18 cellular contexts compared by ENCODE assay signal in genomic region chr3:195549001-195549400, GRCh38. TPM values are rescaled to one million over a fixed set of nuclear protein-coding genes. Genes with fewer than 3 reads are reported as not detected.
DNase-seq lines count a peak whose midpoint lies in the region; ATAC-seq and TF ChIP-seq lines count a peak whose summit lies in the region.
"Had no signal": no experiment of that assay in that cellular context is flagged by ENCODE, and none has a peak within 500 bp of the region (broad histone marks: within the 10 kb centered on the region; RNA-seq: fewer than 3 reads in every experiment).

No MANE protein-coding gene starts in this region.

- no peaks in the 10 kb centered on the region for H3K23me2 ChIP-seq in H9 (ENCODE audit: insufficient read length, low read depth, low read length, poor library complexity, severe bottlenecking)

- no peaks in the 10 kb centered on the region for H3K27me3 Mint-ChIP-seq in T-helper 2 cell treated with Interferon-gamma antibody and Interleukin-4, amounts not matched to agents 5 μg/mL and 100 μg/mL, for 36 hours (ENCODE audit: low read depth)
- H3K27me3 Mint-ChIP-seq in H9 (ENCODE audit: low read depth) (peaks cover 34% of the 10 kb centered on the region), natural killer cell (ENCODE audit: low read depth in 2 of 2) (no peaks in the 10 kb centered on the region)
- no peaks in the 10 kb centered on the region for H3K27me3 Mint-ChIP-seq in central memory CD8-positive, alpha-beta T cell

- DNase-seq in T-helper 2 cell treated with Interferon-gamma antibody and Interleukin-4, amounts not matched to agents 5 μg/mL and 100 μg/mL, for 36 hours (ENCODE audit: low spot score) = no peak
- DNase-seq in T-helper 2 cell (no peak), H9 (no peak), natural killer cell (no peak), DMS53 treated with DMSO at 0.1 percent for 48 hours (lab: John Stamatoyannopoulos, UW; ENCODE audit: unreplicated experiment) (no peak), posterior vena cava (ENCODE audit: low spot score) (no peak), superior temporal gyrus (ENCODE audit: extremely low spot score) (no peak)
- DNase-seq in central memory CD8-positive, alpha-beta T cell (ENCODE audit: low spot score in 2 of 2) = no peak
- DNase-seq: aorta; NCI-H2081 treated with DMSO at 0.1 percent for 48 hours; stimulated activated CD4-positive, alpha-beta T cell treated with anti-CD3 and anti-CD28 coated beads, Interleukin-4, amount 100 ng/mL, for 1 hour; stimulated activated CD8-positive, alpha-beta memory T cell treated with anti-CD3 and anti-CD28 coated beads, Interleukin-4, amount 100 ng/mL, for 48 hours; thyroid gland had no signal

- no peaks in the 10 kb centered on the region for H3K9me3 Mint-ChIP-seq in T-helper 2 cell treated with Interferon-gamma antibody and Interleukin-4, amounts not matched to agents 5 μg/mL and 100 μg/mL, for 36 hours
- H3K9me3 Mint-ChIP-seq in H9 (no peaks in the 10 kb centered on the region), natural killer cell (no peaks in the 10 kb centered on the region)
- H3K9me3 Mint-ChIP-seq in central memory CD8-positive, alpha-beta T cell = no peaks in the 10 kb centered on the region

- H3T11ph ChIP-seq in H9 (ENCODE audit: low read length) = no peak overlapping the region

- H2BK20ac ChIP-seq in H9 (ENCODE audit: low read depth, low read length, poor library complexity, severe bottlenecking) = no peak overlapping the region

- no peaks in the 10 kb centered on the region for H3K9me3 ChIP-seq in H9 (ENCODE audit: control insufficient read depth, low read depth, low read length)
- H3K9me3 ChIP-seq: A549, HAP-1, thyroid gland had no signal

- no peak overlapping the region for H2AK5ac ChIP-seq in H9 (ENCODE audit: insufficient read length, low read length)

- peak overlapping the region; percentile 76 for H3K27ac Mint-ChIP-seq in T-helper 2 cell treated with Interferon-gamma antibody and Interleukin-4, amounts not matched to agents 5 μg/mL and 100 μg/mL, for 36 hours
- no peak overlapping the region for H3K27ac Mint-ChIP-seq in H9
- no peak overlapping the region for H3K27ac Mint-ChIP-seq in central memory CD8-positive, alpha-beta T cell (ENCODE audit: low read depth)
- H3K27ac Mint-ChIP-seq in natural killer cell = peak overlapping the region; percentile 35 to 41

- no peak overlapping the region for H2BK5ac ChIP-seq in H9 (ENCODE audit: insufficient read length, low read length)

- no peaks in the 10 kb centered on the region for H3K36me3 Mint-ChIP-seq in T-helper 2 cell treated with Interferon-gamma antibody and Interleukin-4, amounts not matched to agents 5 μg/mL and 100 μg/mL, for 36 hours (ENCODE audit: low read depth)
- H3K36me3 Mint-ChIP-seq in H9 (ENCODE audit: insufficient read depth in 1 of 3, low read depth in 3 of 3) (peaks cover 0 to 2% (median 0%) of the 10 kb centered on the region in 3 experiments; a peak in 1 of 7 replicates), natural killer cell (no peaks in the 10 kb centered on the region)
- peaks cover 11% of the 10 kb centered on the region for H3K36me3 Mint-ChIP-seq in central memory CD8-positive, alpha-beta T cell (ENCODE audit: insufficient read depth)

- no peak overlapping the region for H3K18ac ChIP-seq in H9 (ENCODE audit: insufficient read length, low read depth, low read length)

- no peak overlapping the region for H3K4ac ChIP-seq in H9 (ENCODE audit: low read depth, low read length)

- H3K27me3 ChIP-seq in H9 (ENCODE audit: insufficient read depth, low read length) = no peaks in the 10 kb centered on the region; the same call in 1 of the 2 replicates
- H3K27me3 ChIP-seq: thyroid gland had no signal

- H3K4me3 Mint-ChIP-seq in T-helper 2 cell treated with Interferon-gamma antibody and Interleukin-4, amounts not matched to agents 5 μg/mL and 100 μg/mL, for 36 hours = peak overlapping the region; percentile 60
- H3K4me3 Mint-ChIP-seq in H9 (peak overlapping the region in 1 of 2 experiments; percentile 6; a peak in 1 of 5 replicates), natural killer cell (peak overlapping the region; percentile 60)
- peak overlapping the region; percentile 50 for H3K4me3 Mint-ChIP-seq in central memory CD8-positive, alpha-beta T cell

- no peak overlapping the region for H4K8ac ChIP-seq in H9 (replicated peaks; ENCODE audit: insufficient read length, low read depth, low read length)

- peaks cover 6% of the 10 kb centered on the region; the same call in 1 of the 2 replicates for H3K4me1 ChIP-seq in H9 (ENCODE audit: insufficient read depth, low read length)

- no peak overlapping the region for H2BK15ac ChIP-seq in H9 (ENCODE audit: low read depth, low read length)

- no peak overlapping the region for H2BK120ac ChIP-seq in H9 (ENCODE audit: low read depth, low read length, poor library complexity, severe bottlenecking)

- peak overlapping the region; percentile 34 for H3K4me2 ChIP-seq in H9 (ENCODE audit: insufficient read depth, insufficient read length, low read length)
- H3K4me2 ChIP-seq: A549 had no signal

- no peak overlapping the region for H3K14ac ChIP-seq in H9 (ENCODE audit: insufficient read depth, low read length)

- H3K79me1 ChIP-seq in H9 (ENCODE audit: insufficient read depth, low read depth, low read length, poor library complexity, severe bottlenecking) = no peaks in the 10 kb centered on the region

- no peaks in the 10 kb centered on the region for H4K20me1 ChIP-seq in H9 (ENCODE audit: control insufficient read depth, insufficient read depth, insufficient read length)

- intact Hi-C loops in natural killer cell (cut with micrococcal nuclease) = no loop called here
- intact Hi-C loops in posterior vena cava (cut with DNase I) = no loop called here

- no peak overlapping the region for H3K27ac ChIP-seq in H9 (ENCODE audit: insufficient read length, low read depth, low read length)
- H3K27ac ChIP-seq: A549, epithelial cell of prostate, thyroid gland had no signal

- WGBS in H9 (ENCODE audit: extremely low coverage, insufficient read length, low lambda C conversion rate) = no CpG with 5 or more reads among the region's 3 CpGs

- H3K56ac ChIP-seq in H9 (ENCODE audit: insufficient read length, low read depth, low read length) = no peak overlapping the region

- no peak overlapping the region for H4K91ac ChIP-seq in H9 (ENCODE audit: insufficient read length, low read depth, low read length)

- H2AFZ ChIP-seq in H9 (ENCODE audit: low read length) = no peak overlapping the region

- no peaks in the 10 kb centered on the region for H3K79me2 ChIP-seq in H9 (ENCODE audit: insufficient read depth, low read length)

- ATAC-seq in central memory CD8-positive, alpha-beta T cell (replicated peaks; ENCODE audit: extremely low read depth, poor library complexity, severe bottlenecking) = no peak
- ATAC-seq in natural killer cell = no peak
- ATAC-seq: A549, Panc1, sciatic nerve had no signal

- H3K23ac ChIP-seq in H9 (ENCODE audit: insufficient read length, low read depth, low read length) = no peak overlapping the region

- no peak overlapping the region for H4K5ac ChIP-seq in H9 (ENCODE audit: insufficient read length, low read depth, low read length)

- TF ChIP-seq CTCF in H9 (conservative IDR thresholded peaks at IDR 0.05) = no peak
- TF ChIP-seq CTCF in natural killer cell (IDR thresholded peaks at IDR 0.05) = no peak

- no peak overlapping the region for H3K9ac ChIP-seq in H9 (ENCODE audit: extremely low read depth, insufficient read length, low read length)

- H2BK12ac ChIP-seq in H9 (ENCODE audit: insufficient read length, low read depth, low read length) = no peak overlapping the region

- H3K4me1 Mint-ChIP-seq in T-helper 2 cell treated with Interferon-gamma antibody and Interleukin-4, amounts not matched to agents 5 μg/mL and 100 μg/mL, for 36 hours (ENCODE audit: low read depth) = peaks cover 76% of the 10 kb centered on the region
- H3K4me1 Mint-ChIP-seq in H9 (peaks cover 26 to 42% of the 10 kb centered on the region in 2 experiments), natural killer cell (peaks cover 68 to 75% of the 10 kb centered on the region in 2 donors)
- H3K4me1 Mint-ChIP-seq in central memory CD8-positive, alpha-beta T cell = peaks cover 70% of the 10 kb centered on the region

RNA-seq across cellular contexts. Expression of gene PPP1R2, which starts 5.9 kb away (rescaled TPM):
- total RNA-seq in H9 (2021) = 38.3 and 38.8 TPM in 2 replicates
- total RNA-seq in natural killer cell = 10 to 100 TPM; 89.8 to 97.3 (median 89.9) TPM
- 10 to 100 TPM; 56.7 to 62.6 TPM for total RNA-seq in posterior vena cava

RNA-seq across cellular contexts. Expression of gene APOD, which starts 34.7 kb away (rescaled TPM):
- not detected in 2 replicates for total RNA-seq in H9 (2021)
- total RNA-seq in natural killer cell = not detected
- 100 to 1,000 TPM; 221 to 388 TPM for total RNA-seq in posterior vena cava

Comparison
In these comparisons a context has a peak if more than half of its experiments do, and no peak if none do; other contexts are left out.
1. H3K27ac Mint-ChIP-seq: peak in T-helper 2 cell treated with Interferon-gamma antibody and Interleukin-4, amounts not matched to agents 5 μg/mL and 100 μg/mL, for 36 hours (single experiment) and natural killer cell (2 of 2); none in H9 (0 of 3) and central memory CD8-positive, alpha-beta T cell (single experiment).
2. RNA of gene APOD, which starts 34.7 kb away (total RNA-seq): 221 to 388 TPM in posterior vena cava; not detected in H9 and not detected in natural killer cell; every median in the first group is over 100 times any median in the second.